ENCODE assay signal across 18 cellular contexts in the genomic region with DNA sequence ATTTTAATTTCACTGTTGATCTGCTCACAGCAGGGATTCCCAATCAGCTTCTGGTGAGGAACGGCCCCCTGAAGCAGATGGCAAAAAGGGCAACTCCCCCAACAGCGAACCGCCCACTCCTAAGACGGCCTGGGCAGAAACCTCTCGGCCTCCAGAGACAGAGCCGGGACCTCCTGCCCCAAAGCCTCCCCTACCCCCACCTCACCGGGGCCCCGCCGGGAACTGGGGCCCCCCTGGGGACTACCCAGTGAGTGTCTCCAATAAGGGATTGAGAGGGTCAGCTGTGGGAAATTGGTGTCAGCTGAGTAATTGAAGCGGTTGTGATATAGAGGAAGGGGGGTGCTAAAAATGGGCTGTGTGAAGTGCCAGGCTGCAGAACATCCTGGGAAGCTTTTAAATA. TPM values are rescaled to one million over a fixed set of nuclear protein-coding genes. Genes with fewer than 3 reads are reported as not detected.
DNase-seq lines count a peak whose midpoint lies in the region; ATAC-seq, FAIRE-seq and TF ChIP-seq lines count a peak whose summit lies in the region.
"Had no signal": no experiment of that assay in that cellular context is flagged by ENCODE, and none has a peak within 500 bp of the region (broad histone marks: within the 10 kb centered on the region; RNA-seq: fewer than 3 reads in every experiment).

No MANE protein-coding gene starts in this region.

- peak overlapping the region; percentile 30 for H3K27ac Mint-ChIP-seq in activated T-cell treated with anti-CD3 and anti-CD28 coated beads, Interleukin-2, amount 50 U/mL, for 72 hours
- peak overlapping the region; percentile 19 for H3K27ac Mint-ChIP-seq in progenitor cell of endocrine pancreas

- TF ChIP-seq POLR2A in K562 (conservative IDR thresholded peaks at IDR 0.05) = no peak

- peaks cover 67% of the 10 kb centered on the region for H3K79me2 ChIP-seq in K562 (ENCODE audit: control insufficient read depth, insufficient read depth, low read length)
- H3K79me2 ChIP-seq in OCI-LY7 (ENCODE audit: insufficient read depth, low read depth, low read length) = peaks cover 41% of the 10 kb centered on the region

- no peak overlapping the region for H3K4me3 Mint-ChIP-seq in activated T-cell treated with anti-CD3 and anti-CD28 coated beads, Interleukin-2, amount 50 U/mL, for 72 hours
- H3K4me3 Mint-ChIP-seq in progenitor cell of endocrine pancreas (ENCODE audit: low read depth) = no peak overlapping the region

- intact Hi-C loops in K562 (cut with micrococcal nuclease) = no loop called here
- intact Hi-C loops in OCI-LY7 (cut with micrococcal nuclease; ENCODE audit: unreplicated experiment) = no loop called here

- TF ChIP-seq CTCF in K562 (IDR thresholded peaks at IDR 0.05 in 2 of 3, conservative IDR thresholded peaks at IDR 0.05 in 1 of 3; ENCODE audit: insufficient read depth in 2 of 3, low read depth in 1 of 3, low read length in 3 of 3) = no peak
- no peak for TF ChIP-seq CTCF in progenitor cell of endocrine pancreas (IDR thresholded peaks at IDR 0.05; ENCODE audit: unreplicated experiment)
- TF ChIP-seq CTCF in OCI-LY7 (conservative IDR thresholded peaks at IDR 0.05; ENCODE audit: low read length) = no peak

- no peak for ATAC-seq in activated T-cell treated with anti-CD3 and anti-CD28 coated beads, Interleukin-2, amount 50 U/mL, for 72 hours (replicated peaks in 1 of 2)
- ATAC-seq in K562 (no peak), HG03196 (IDR thresholded peaks at IDR 0.05; ENCODE audit: unreplicated experiment) (no peak), HG03378 (IDR thresholded peaks at IDR 0.05; ENCODE audit: unreplicated experiment) (no peak)

- no peak for TF ChIP-seq RAD21 in K562 (CRISPR knock-in tag; conservative IDR thresholded peaks at IDR 0.05 in 1 of 2, IDR thresholded peaks at IDR 0.05 in 1 of 2)

- 96% methylated on average over 8 of the region's 10 CpGs for WGBS in K562 (ENCODE audit: insufficient coverage, low coverage, missing lambda C conversion rate)

- H3K9me2 ChIP-seq in OCI-LY7 (ENCODE audit: insufficient read depth, low read length) = no peaks in the 10 kb centered on the region

- H3K9ac ChIP-seq in K562 (ENCODE audit: insufficient read depth in 1 of 2, low read depth in 2 of 2, low read length in 2 of 2) = peak overlapping the region in 1 of 2 experiments; percentile 39; a peak in 1 of 4 replicates
- H3K9ac ChIP-seq: BLaER1, KMS-11 had no signal

- POLR2A ChIA-PET in K562 (lab: Yijun Ruan, JAX) = interaction anchor here (0.6 to 12.4 kb wide), 8 partner anchors 9 to 165 kb away, joined by 3 to 274 read pairs (median 4); a partner anchor contains a TSS
- POLR2A ChIA-PET in OCI-LY7 (lab: Charles Lee) = interaction anchor here (1.2 to 1.3 kb wide), 2 partner anchors 16 to 24 kb away, joined by 3 to 4 read pairs; no protein-coding TSS in a partner anchor

- peaks cover 11% of the 10 kb centered on the region for H3K9me1 ChIP-seq in K562 (ENCODE audit: control insufficient read depth, insufficient read depth, low read length)

- H3K9me3 Mint-ChIP-seq in activated T-cell treated with anti-CD3 and anti-CD28 coated beads, Interleukin-2, amount 50 U/mL, for 72 hours = no peaks in the 10 kb centered on the region
- H3K9me3 Mint-ChIP-seq in progenitor cell of endocrine pancreas (ENCODE audit: low read depth) = no peaks in the 10 kb centered on the region

- CTCF ChIA-PET in K562 (lab: Yijun Ruan, JAX; ENCODE audit: low intra/inter-chr PET ratio) = no interaction called here
- CTCF ChIA-PET in OCI-LY7 (lab: Charles Lee; ENCODE audit: unreplicated experiment) = no interaction called here

- TF ChIP-seq EP300 in K562 (IDR thresholded peaks at IDR 0.05; ENCODE audit: low read length) = no peak

- no peak overlapping the region for H3K4me2 ChIP-seq in K562 (ENCODE audit: insufficient read depth, low read length)
- H3K4me2 ChIP-seq in OCI-LY7 (ENCODE audit: low read length) = no peak overlapping the region
- H3K4me2 ChIP-seq: BLaER1, KMS-11 had no signal

- H3K27me3 Mint-ChIP-seq in activated T-cell treated with anti-CD3 and anti-CD28 coated beads, Interleukin-2, amount 50 U/mL, for 72 hours (ENCODE audit: low read depth) = no peaks in the 10 kb centered on the region
- no peaks in the 10 kb centered on the region for H3K27me3 Mint-ChIP-seq in progenitor cell of endocrine pancreas

- H4K20me1 ChIP-seq in K562 (replicated peaks; ENCODE audit: control insufficient read depth, insufficient read depth, low read length) (peaks cover 30% of the 10 kb centered on the region), OCI-LY7 (ENCODE audit: insufficient read depth, low read length) (peaks cover 11% of the 10 kb centered on the region)

- no peak overlapping the region for H2AFZ ChIP-seq in K562 (ENCODE audit: low read depth, low read length)
- no peak overlapping the region for H2AFZ ChIP-seq in OCI-LY7 (ENCODE audit: low read length)

- in situ Hi-C loops in K562 (cut with MboI) = no loop called here

- no peak for FAIRE-seq in K562 (lab: Jason Lieb, UNC)
- FAIRE-seq: H1 had no signal

- H3K36me3 ChIP-seq in H7 (replicated peaks; ENCODE audit: control insufficient read depth, insufficient read depth, low read length) (peaks cover 74% of the 10 kb centered on the region), K562 (ENCODE audit: control insufficient read depth, insufficient read depth, low read length) (peaks cover 100% of the 10 kb centered on the region), OCI-LY7 (ENCODE audit: insufficient read depth, low read length) (peaks cover 100% of the 10 kb centered on the region)

- H3K27ac ChIP-seq in K562 (ENCODE audit: extremely low read depth, low read depth, low read length) = no peak overlapping the region
- H3K27ac ChIP-seq in OCI-LY7 (ENCODE audit: low read depth, low read length, poor library complexity, severe bottlenecking) = no peak overlapping the region
- H3K27ac ChIP-seq: BLaER1, KMS-11 had no signal

- no peak for DNase-seq in activated T-cell treated with anti-CD3 and anti-CD28 coated beads, Interleukin-2, amount 50 U/mL, for 72 hours
- DNase-seq in activated T-cell treated with anti-CD3 and anti-CD28 coated beads, Interleukin-2, amount 50 U/mL, for 1 hour = no peak
- DNase-seq in H7 (peak; percentile 49), K562 (ENCODE audit: extremely low read depth in 1 of 4, low spot score in 3 of 4) (no peak), progenitor cell of endocrine pancreas (ENCODE audit: low spot score, unreplicated experiment) (no peak), OCI-LY7 (ENCODE audit: low spot score) (no peak)
- DNase-seq: DMS79 treated with DMSO at 0.1 percent for 48 hours, NCI-H1436, NCI-H1930, NCI-H226, NCI-H524 had no signal

- H3K36me3 Mint-ChIP-seq in activated T-cell treated with anti-CD3 and anti-CD28 coated beads, Interleukin-2, amount 50 U/mL, for 72 hours (ENCODE audit: insufficient read depth in 2 of 2) = peaks cover 29 to 64% of the 10 kb centered on the region in 2 donors
- peaks cover 48% of the 10 kb centered on the region for H3K36me3 Mint-ChIP-seq in progenitor cell of endocrine pancreas (ENCODE audit: insufficient read depth)

- peaks cover 10 to 18% of the 10 kb centered on the region in 2 experiments for H3K4me1 ChIP-seq in K562 (replicated peaks in 1 of 2; ENCODE audit: control insufficient read depth in 2 of 2, insufficient read depth in 2 of 2, low read length in 2 of 2)
- peaks cover 10% of the 10 kb centered on the region for H3K4me1 ChIP-seq in OCI-LY7 (ENCODE audit: insufficient read depth, low read length, poor library complexity, severe bottlenecking)

- H3K9me3 ChIP-seq in K562 (replicated peaks; ENCODE audit: control insufficient read depth, insufficient read depth, low read depth, low read length) (no peaks in the 10 kb centered on the region), OCI-LY7 (ENCODE audit: low read length) (no peaks in the 10 kb centered on the region)
- H3K9me3 ChIP-seq: BLaER1 had no signal

- H3K4me1 Mint-ChIP-seq in activated T-cell treated with anti-CD3 and anti-CD28 coated beads, Interleukin-2, amount 50 U/mL, for 72 hours (ENCODE audit: low read depth) = peaks cover 30% of the 10 kb centered on the region
- H3K4me1 Mint-ChIP-seq in progenitor cell of endocrine pancreas (ENCODE audit: low read depth) = peaks cover 10% of the 10 kb centered on the region

- BruUV-seq in K562 (replicated peaks; lab: Mats Ljungman, UMichigan) (no TSS peak), OCI-LY7 (replicated peaks; lab: Mats Ljungman, UMichigan) (no TSS peak)

- no peaks in the 10 kb centered on the region for H3K27me3 ChIP-seq in H7 (ENCODE audit: control insufficient read depth, insufficient read depth, low read length)
- no peaks in the 10 kb centered on the region for H3K27me3 ChIP-seq in K562 (ENCODE audit: control insufficient read depth in 2 of 2, insufficient read depth in 2 of 2, low read length in 2 of 2)
- H3K27me3 ChIP-seq: BLaER1 had no signal

- no peak overlapping the region for H3K4me3 ChIP-seq in H7 (ENCODE audit: insufficient read depth, low read depth, low read length)
- no peak overlapping the region for H3K4me3 ChIP-seq in K562
- H3K4me3 ChIP-seq in OCI-LY7 (ENCODE audit: low read depth, low read length, poor library complexity, severe bottlenecking) = no peak overlapping the region
- H3K4me3 ChIP-seq: BLaER1 had no signal

RNA-seq across cellular contexts. Expression of a gene that starts 6.4 kb away (rescaled TPM):
- 100 to 1,000 TPM; 260 to 285 TPM for total RNA-seq in activated T-cell treated with anti-CD3 and anti-CD28 coated beads, Interleukin-2, amount 50 U/mL, for 72 hours
- 163 and 176 TPM in 2 replicates for total RNA-seq in H7 (2014; rRNA removed; shearing (Covaris generic))
- 801 and 1,251 TPM in 2 replicates for total RNA-seq in K562 (2011; cell fraction: chromatin; rRNA removed; ENCODE audit: low replicate concordance)
- 435 and 502 TPM in 2 replicates for total RNA-seq in K562 (2011; cell fraction: nucleolus; rRNA removed)
- total RNA-seq in K562 (2011; cell fraction: nucleoplasm; rRNA removed) = 531 and 634 TPM in 2 replicates
- total RNA-seq in K562 (2014; rRNA removed) (72.6 and 94.0 TPM in 2 replicates), K562 (2014; rRNA removed; fragmentation: Illumina TruSeq; extraction: Trizol) (36.7 and 43.2 TPM in 2 replicates), K562 (2015; rRNA removed; fragmentation: Illumina TruSeq; extraction: Trizol) (63.0 and 75.6 TPM in 2 replicates), K562 (2021) (295 and 332 TPM in 2 replicates), progenitor cell of endocrine pancreas (272 and 273 TPM in 2 replicates), OCI-LY7 (2022) (355 and 379 TPM in 2 replicates)
- polyA plus RNA-seq in K562 (2011; rRNA removed) (44.0 and 113 TPM in 2 replicates), K562 (2014; fragmentation: Illumina TruSeq; extraction: Trizol) (170 and 205 TPM in 2 replicates), K562 (2014; fragmentation: Nextera tagmentation; extraction: Ambion mirVana) (1 to 10 TPM; 1.0 to 1.7 TPM), K562 (2014; rRNA removed) (114 and 118 TPM in 2 replicates)
- 59.9 and 99.7 TPM in 2 replicates for polyA plus RNA-seq in K562 (2011; cell fraction: cytosol; rRNA removed)
- polyA plus RNA-seq in K562 (2011; cell fraction: nucleus; rRNA removed) = 306 and 358 TPM in 2 replicates
- 196 and 297 TPM in 2 replicates for polyA plus RNA-seq in K562 (2012)
- polyA minus RNA-seq in K562 (2011; rRNA and poly(A)+ RNA removed) = 28.8 and 32.1 TPM in 2 replicates
- polyA minus RNA-seq in K562 (2011; cell fraction: cytosol; rRNA and poly(A)+ RNA removed) = 109 and 149 TPM in 2 replicates
- polyA minus RNA-seq in K562 (2011; cell fraction: nucleus; rRNA and poly(A)+ RNA removed) = 109 and 131 TPM in 2 replicates
- 113 and 156 TPM in 2 replicates for total RNA-seq in OCI-LY7 (2014; rRNA removed; shearing (Covaris generic))

RNA-seq across cellular contexts. Expression of a gene that starts 11.9 kb away (rescaled TPM):
- 10 to 100 TPM; 68.7 to 98.1 TPM for total RNA-seq in activated T-cell treated with anti-CD3 and anti-CD28 coated beads, Interleukin-2, amount 50 U/mL, for 72 hours
- 0.48 and 1.4 TPM in 2 replicates for total RNA-seq in H7 (2014; rRNA removed; shearing (Covaris generic))
- total RNA-seq in K562 (2011; cell fraction: chromatin; rRNA removed; ENCODE audit: low replicate concordance) = 1.2 and 2.1 TPM in 2 replicates
- 0.79 and 1.5 TPM in 2 replicates for total RNA-seq in K562 (2011; cell fraction: nucleolus; rRNA removed)
- total RNA-seq in K562 (2011; cell fraction: nucleoplasm; rRNA removed) = 0.92 and 1.2 TPM in 2 replicates
- total RNA-seq in K562 (2014; rRNA removed) (11.9 and 17.2 TPM in 2 replicates), K562 (2014; rRNA removed; fragmentation: Illumina TruSeq; extraction: Trizol) (19.4 and 22.7 TPM in 2 replicates), K562 (2015; rRNA removed; fragmentation: Illumina TruSeq; extraction: Trizol) (27.6 and 29.3 TPM in 2 replicates), K562 (2021) (9.2 and 9.4 TPM in 2 replicates), progenitor cell of endocrine pancreas (1.7 and 3.1 TPM in 2 replicates), OCI-LY7 (2022) (16.3 and 17.2 TPM in 2 replicates)
- polyA plus RNA-seq in K562 (2011; rRNA removed) (10.8 and 15.6 TPM in 2 replicates), K562 (2014; fragmentation: Illumina TruSeq; extraction: Trizol) (19.9 and 21.2 TPM in 2 replicates), K562 (2014; fragmentation: Nextera tagmentation; extraction: Ambion mirVana) (10 to 100 TPM; 31.2 to 33.4 TPM), K562 (2014; rRNA removed) (18.9 and 23.5 TPM in 2 replicates)
- 4.6 and 12.9 TPM in 2 replicates for polyA plus RNA-seq in K562 (2011; cell fraction: cytosol; rRNA removed)
- 4.4 and 8.5 TPM in 2 replicates for polyA plus RNA-seq in K562 (2011; cell fraction: nucleus; rRNA removed)
- 16.9 and 18.8 TPM in 2 replicates for polyA plus RNA-seq in K562 (2012)
- 6.0 and 11.1 TPM in 2 replicates for polyA minus RNA-seq in K562 (2011; rRNA and poly(A)+ RNA removed)
- polyA minus RNA-seq in K562 (2011; cell fraction: cytosol; rRNA and poly(A)+ RNA removed) = 5.0 and 5.7 TPM in 2 replicates
- 1.1 and 3.7 TPM in 2 replicates for polyA minus RNA-seq in K562 (2011; cell fraction: nucleus; rRNA and poly(A)+ RNA removed)
- 15.3 and 22.0 TPM in 2 replicates for total RNA-seq in OCI-LY7 (2014; rRNA removed; shearing (Covaris generic))
- total RNA-seq: HT-29, M059J had no signal

RNA-seq across cellular contexts. Expression of a gene that starts 25.5 kb away (rescaled TPM):
- total RNA-seq in activated T-cell treated with anti-CD3 and anti-CD28 coated beads, Interleukin-2, amount 50 U/mL, for 72 hours = 100 to 1,000 TPM; 265 to 272 TPM
- total RNA-seq in H7 (2014; rRNA removed; shearing (Covaris generic)) = 320 and 331 TPM in 2 replicates
- 312 and 626 TPM in 2 replicates for total RNA-seq in K562 (2011; cell fraction: chromatin; rRNA removed; ENCODE audit: low replicate concordance)
- 393 and 458 TPM in 2 replicates for total RNA-seq in K562 (2011; cell fraction: nucleolus; rRNA removed)
- total RNA-seq in K562 (2011; cell fraction: nucleoplasm; rRNA removed) = 245 and 292 TPM in 2 replicates
- total RNA-seq in K562 (2014; rRNA removed) (246 and 295 TPM in 2 replicates), K562 (2014; rRNA removed; fragmentation: Illumina TruSeq; extraction: Trizol) (100 and 105 TPM in 2 replicates), K562 (2015; rRNA removed; fragmentation: Illumina TruSeq; extraction: Trizol) (124 and 125 TPM in 2 replicates), K562 (2021) (422 and 484 TPM in 2 replicates), progenitor cell of endocrine pancreas (458 and 471 TPM in 2 replicates), OCI-LY7 (2022) (320 and 323 TPM in 2 replicates)
- polyA plus RNA-seq in K562 (2011; rRNA removed) (86.1 and 202 TPM in 2 replicates), K562 (2014; fragmentation: Illumina TruSeq; extraction: Trizol) (304 and 355 TPM in 2 replicates), K562 (2014; fragmentation: Nextera tagmentation; extraction: Ambion mirVana) (10 to 100 TPM; 41.9 to 54.1 TPM), K562 (2014; rRNA removed) (225 and 263 TPM in 2 replicates)
- 117 and 176 TPM in 2 replicates for polyA plus RNA-seq in K562 (2011; cell fraction: cytosol; rRNA removed)
- polyA plus RNA-seq in K562 (2011; cell fraction: nucleus; rRNA removed) = 486 and 557 TPM in 2 replicates
- polyA plus RNA-seq in K562 (2012) = 430 and 470 TPM in 2 replicates
- polyA minus RNA-seq in K562 (2011; rRNA and poly(A)+ RNA removed) = 113 and 169 TPM in 2 replicates
- polyA minus RNA-seq in K562 (2011; cell fraction: cytosol; rRNA and poly(A)+ RNA removed) = 230 and 353 TPM in 2 replicates
- polyA minus RNA-seq in K562 (2011; cell fraction: nucleus; rRNA and poly(A)+ RNA removed) = 128 and 162 TPM in 2 replicates
- 191 and 233 TPM in 2 replicates for total RNA-seq in OCI-LY7 (2014; rRNA removed; shearing (Covaris generic))

RNA-seq across cellular contexts. Expression of a gene that starts 28.7 kb away (rescaled TPM):
- 1 to 10 TPM; 5.0 to 6.0 TPM for total RNA-seq in activated T-cell treated with anti-CD3 and anti-CD28 coated beads, Interleukin-2, amount 50 U/mL, for 72 hours
- total RNA-seq in H7 (2014; rRNA removed; shearing (Covaris generic)) = 3.3 and 4.2 TPM in 2 replicates
- total RNA-seq in K562 (2011; cell fraction: chromatin; rRNA removed; ENCODE audit: low replicate concordance) = 6.6 and 7.8 TPM in 2 replicates
- 5.1 and 5.3 TPM in 2 replicates for total RNA-seq in K562 (2011; cell fraction: nucleolus; rRNA removed)
- total RNA-seq in K562 (2011; cell fraction: nucleoplasm; rRNA removed) = 9.8 and 10.1 TPM in 2 replicates
- total RNA-seq in K562 (2014; rRNA removed) (5.7 and 6.6 TPM in 2 replicates), K562 (2014; rRNA removed; fragmentation: Illumina TruSeq; extraction: Trizol) (10.4 and 10.8 TPM in 2 replicates), K562 (2015; rRNA removed; fragmentation: Illumina TruSeq; extraction: Trizol) (6.6 and 7.1 TPM in 2 replicates), K562 (2021) (9.7 and 10.1 TPM in 2 replicates), progenitor cell of endocrine pancreas (7.1 and 7.5 TPM in 2 replicates), OCI-LY7 (2022) (2.1 and 3.6 TPM in 2 replicates)
- polyA plus RNA-seq in K562 (2011; rRNA removed) (7.7 and 8.6 TPM in 2 replicates), K562 (2014; fragmentation: Illumina TruSeq; extraction: Trizol) (13.1 and 17.4 TPM in 2 replicates), K562 (2014; fragmentation: Nextera tagmentation; extraction: Ambion mirVana) (10 to 100 TPM; 23.9 to 24.3 TPM), K562 (2014; rRNA removed) (10.1 and 13.5 TPM in 2 replicates)
- polyA plus RNA-seq in K562 (2011; cell fraction: cytosol; rRNA removed) = 10.2 and 18.1 TPM in 2 replicates
- 13.8 and 20.1 TPM in 2 replicates for polyA plus RNA-seq in K562 (2011; cell fraction: nucleus; rRNA removed)
- polyA plus RNA-seq in K562 (2012) = 11.4 and 16.2 TPM in 2 replicates
- 2.6 and 5.6 TPM in 2 replicates for polyA minus RNA-seq in K562 (2011; rRNA and poly(A)+ RNA removed)
- polyA minus RNA-seq in K562 (2011; cell fraction: cytosol; rRNA and poly(A)+ RNA removed) = 2.2 and 3.5 TPM in 2 replicates
- polyA minus RNA-seq in K562 (2011; cell fraction: nucleus; rRNA and poly(A)+ RNA removed) = 1.6 and 2.3 TPM in 2 replicates
- 0.13 and 1.5 TPM in 2 replicates for total RNA-seq in OCI-LY7 (2014; rRNA removed; shearing (Covaris generic))

RNA-seq across cellular contexts. Expression of a gene that starts 33.6 kb away (rescaled TPM):
- 10 to 100 TPM; 21.1 to 22.5 TPM for total RNA-seq in activated T-cell treated with anti-CD3 and anti-CD28 coated beads, Interleukin-2, amount 50 U/mL, for 72 hours
- total RNA-seq in H7 (2014; rRNA removed; shearing (Covaris generic)) = 17.3 and 17.6 TPM in 2 replicates
- total RNA-seq in K562 (2011; cell fraction: chromatin; rRNA removed; ENCODE audit: low replicate concordance) = 18.1 and 40.4 TPM in 2 replicates
- 34.1 and 39.2 TPM in 2 replicates for total RNA-seq in K562 (2011; cell fraction: nucleolus; rRNA removed)
- 28.1 and 30.1 TPM in 2 replicates for total RNA-seq in K562 (2011; cell fraction: nucleoplasm; rRNA removed)
- total RNA-seq in K562 (2014; rRNA removed) = 43.8 and 44.3 TPM in 2 replicates
- 24.7 and 24.9 TPM in 2 replicates for total RNA-seq in K562 (2014; rRNA removed; fragmentation: Illumina TruSeq; extraction: Trizol)
- total RNA-seq in K562 (2015; rRNA removed; fragmentation: Illumina TruSeq; extraction: Trizol) = 39.3 and 41.0 TPM in 2 replicates
- 28.0 and 33.2 TPM in 2 replicates for total RNA-seq in K562 (2021)
- 11.0 and 14.6 TPM in 2 replicates for polyA plus RNA-seq in K562 (2011; rRNA removed)
- polyA plus RNA-seq in K562 (2011; cell fraction: cytosol; rRNA removed) = 10.6 and 16.9 TPM in 2 replicates
- polyA plus RNA-seq in K562 (2011; cell fraction: nucleus; rRNA removed) = 7.7 and 10.6 TPM in 2 replicates
- 31.5 and 32.4 TPM in 2 replicates for polyA plus RNA-seq in K562 (2012)
- polyA plus RNA-seq in K562 (2014; fragmentation: Illumina TruSeq; extraction: Trizol) = 27.0 and 33.8 TPM in 2 replicates
- under 1 TPM; 0.14 to 0.27 TPM for polyA plus RNA-seq in K562 (2014; fragmentation: Nextera tagmentation; extraction: Ambion mirVana)
- 38.1 and 38.7 TPM in 2 replicates for polyA plus RNA-seq in K562 (2014; rRNA removed)
- 11.3 and 12.1 TPM in 2 replicates for polyA minus RNA-seq in K562 (2011; rRNA and poly(A)+ RNA removed)
- polyA minus RNA-seq in K562 (2011; cell fraction: cytosol; rRNA and poly(A)+ RNA removed) = 8.6 and 11.6 TPM in 2 replicates
- 14.7 and 20.5 TPM in 2 replicates for polyA minus RNA-seq in K562 (2011; cell fraction: nucleus; rRNA and poly(A)+ RNA removed)
- total RNA-seq in progenitor cell of endocrine pancreas = 23.6 and 24.1 TPM in 2 replicates
- total RNA-seq in OCI-LY7 (2014; rRNA removed; shearing (Covaris generic)) = 17.5 and 18.5 TPM in 2 replicates
- total RNA-seq in OCI-LY7 (2022) = 16.7 and 17.4 TPM in 2 replicates
